ENCODE assay signal across 1 cellular context in genomic region chr20:35743693-35744491, GRCh38.
TF ChIP-seq lines count a peak whose summit lies in the region.

No MANE protein-coding gene starts in this region.

TF ChIP-seq in IMR-90, 13 proteins besides CTCF, POLR2A, EP300 and RAD21 (continued from another document):
- TF ChIP-seq RFX5 (IDR thresholded peaks at IDR 0.05; ENCODE audit: low read depth, low read length), result no peak
- no peak for TF ChIP-seq RCOR1 (IDR thresholded peaks at IDR 0.05; ENCODE audit: insufficient replicate concordance, low read length)
